Comparison of ENCODE assay signal across 22 cellular contexts in genomic region chr1:168454211-168454815, GRCh38.
DNase-seq lines count a peak whose midpoint lies in the region; ATAC-seq, FAIRE-seq and TF ChIP-seq lines count a peak whose summit lies in the region.
"Had no signal": no experiment of that assay in that cellular context is flagged by ENCODE, and none has a peak within 500 bp of the region (broad histone marks: within the 10 kb centered on the region; RNA-seq: fewer than 3 reads in every experiment).

No MANE protein-coding gene starts in this region.

- H3K9me1 ChIP-seq in keratinocyte (ENCODE audit: control insufficient read depth, extremely low read depth, insufficient read depth, low read length): no peaks in the 10 kb centered on the region

- H3K4me2 ChIP-seq in keratinocyte (ENCODE audit: control insufficient read depth, extremely low read depth, insufficient read depth, low read depth, low read length): peak overlapping the region; percentile 27

- no peaks in the 10 kb centered on the region for H3K27me3 ChIP-seq in keratinocyte (ENCODE audit: control insufficient read depth, extremely low read depth, insufficient read depth, low read length)
- H3K27me3 ChIP-seq: left lung, pancreas had no signal

- POLR2A ChIA-PET in HEK293 (lab: Yijun Ruan, JAX): no interaction called here

- H2AFZ ChIP-seq in keratinocyte (ENCODE audit: control insufficient read depth, low read length): no peak overlapping the region

- H3K9me3 ChIP-seq in HEK293 (ENCODE audit: control insufficient read depth, insufficient read depth, low read depth, low read length) (no peaks in the 10 kb centered on the region), keratinocyte (ENCODE audit: control insufficient read depth, low read depth, low read length) (peaks cover 1% of the 10 kb centered on the region)
- H3K9me3 ChIP-seq: pancreas had no signal

- ATAC-seq in GM18519 (IDR thresholded peaks at IDR 0.05; ENCODE audit: low FRiP score, unreplicated experiment) (no peak), HG03354 (IDR thresholded peaks at IDR 0.05; ENCODE audit: poor library complexity, severe bottlenecking, unreplicated experiment) (no peak), GM21737 (IDR thresholded peaks at IDR 0.05; ENCODE audit: unreplicated experiment) (no peak)
- ATAC-seq: activated T-cell treated with anti-CD3 and anti-CD28 coated beads, Interleukin-2, amount 50 U/mL, for 4 hours; effector memory CD8-positive, alpha-beta T cell; GM12878; left lung; pancreas had no signal

- no peaks in the 10 kb centered on the region for H3K4me1 ChIP-seq in HEK293 (ENCODE audit: control insufficient read depth, insufficient read depth, low read length)
- peaks cover 10% of the 10 kb centered on the region for H3K4me1 ChIP-seq in keratinocyte (ENCODE audit: control insufficient read depth, extremely low read depth, insufficient read depth, low read length)
- H3K4me1 ChIP-seq: left lung, pancreas had no signal

- no peak overlapping the region for H3K27ac ChIP-seq in HEK293 (ENCODE audit: extremely low read depth, low read depth, low read length)
- H3K27ac ChIP-seq in keratinocyte (ENCODE audit: control insufficient read depth, insufficient read depth, low read length): no peak overlapping the region
- H3K27ac ChIP-seq: left lung, pancreas had no signal

- FAIRE-seq in keratinocyte (lab: Jason Lieb, UNC): no peak
- FAIRE-seq: GM12878, pancreas had no signal

- H3K79me2 ChIP-seq in keratinocyte (ENCODE audit: control insufficient read depth, insufficient read depth, low read length): no peaks in the 10 kb centered on the region

- no peak for TF ChIP-seq CTCF in HEK293 (tag by site-specific recombination; IDR thresholded peaks at IDR 0.05)
- TF ChIP-seq CTCF in keratinocyte (optimal IDR thresholded peaks at IDR 0.05 in 1 of 3, IDR thresholded peaks at IDR 0.05 in 1 of 3, conservative IDR thresholded peaks at IDR 0.05 in 1 of 3; ENCODE audit: extremely low read depth in 1 of 3, insufficient read depth in 2 of 3, low read length in 3 of 3): no peak

- H3K36me3 ChIP-seq in HEK293 (ENCODE audit: control insufficient read depth in 2 of 2, insufficient read depth in 1 of 2, low read length in 2 of 2) (peaks cover 0 to 3% of the 10 kb centered on the region in 2 experiments; a peak in 1 of 3 replicates), keratinocyte (ENCODE audit: control insufficient read depth in 2 of 2, extremely low read depth in 1 of 2, insufficient read depth in 2 of 2, low read length in 2 of 2) (no peaks in the 10 kb centered on the region)
- H3K36me3 ChIP-seq: left lung, pancreas had no signal

- dilution Hi-C loops in keratinocyte (cut with MboI; ENCODE audit: extremely low pct_ligation_motif_present, low sequenced_read_pairs): no loop called here

- no peaks in the 10 kb centered on the region for H4K20me1 ChIP-seq in keratinocyte (ENCODE audit: control insufficient read depth, extremely low read depth, insufficient read depth, low read length)

- CTCF ChIA-PET in HEK293 (lab: Yijun Ruan, JAX): interaction anchor here (0.6 to 2.9 kb wide), 8 partner anchors 11 to 1788 kb away, joined by 3 to 6 read pairs (median 3); no protein-coding TSS in a partner anchor

- DNase-seq in AG08396 (ENCODE audit: low spot score) (peak; percentile 47), amniotic epithelial cell (ENCODE audit: low read depth) (peak; percentile 94), keratinocyte (ENCODE audit: low read depth, low spot score) (no peak), NCI-H446 (lab: John Stamatoyannopoulos, UW) (no peak)
- DNase-seq: activated CD4-positive, alpha-beta memory T cell treated with anti-CD3 and anti-CD28 coated beads, Interleukin-2, amount 10 ng/mL, durations not matched to agents 7 days and 5 days; activated T-cell treated with anti-CD3 and anti-CD28 coated beads, Interleukin-2, amount 50 U/mL, for 4 hours; central memory CD4-positive, alpha-beta T cell; effector memory CD8-positive, alpha-beta T cell; foreskin melanocyte; left lung; MV-4-11; NCI-H2081 treated with DMSO at 0.1 percent for 48 hours; NCI-H82; pancreas; RPMI8226; stimulated activated CD4-positive, alpha-beta T cell treated with anti-CD3 and anti-CD28 coated beads, Interleukin-4, amount 100 ng/mL, for 1 hour; substantia nigra had no signal

- H3K9ac ChIP-seq in keratinocyte (ENCODE audit: control insufficient read depth, extremely low read depth, insufficient read depth, low read length): no peak overlapping the region

- no peak overlapping the region for H3K4me3 ChIP-seq in HEK293 (ENCODE audit: low read depth, low read length)
- H3K4me3 ChIP-seq in keratinocyte (ENCODE audit: control insufficient read depth in 2 of 3, extremely low read depth in 1 of 3, insufficient read depth in 2 of 3, low read depth in 1 of 3, low read length in 3 of 3): no peak overlapping the region
- H3K4me3 ChIP-seq: GM12878, left lung, pancreas had no signal

TF ChIP-seq in HEK293, 187 proteins besides CTCF, POLR2A, EP300 and RAD21:
- TF ChIP-seq SCRT2 (tag by site-specific recombination; IDR thresholded peaks at IDR 0.05) (peak; percentile 43; the same call in 1 of the 2 replicates), ZNF510 (tag by site-specific recombination; IDR thresholded peaks at IDR 0.05; ENCODE audit: insufficient replicate concordance) (no peak), ZNF169 (tag by site-specific recombination; IDR thresholded peaks at IDR 0.05) (no peak), ZNF561 (tag by site-specific recombination; IDR thresholded peaks at IDR 0.05; ENCODE audit: borderline replicate concordance) (no peak), ATF2 (tag by site-specific recombination; IDR thresholded peaks at IDR 0.05; ENCODE audit: low read depth) (no peak), ZNF366 (tag by site-specific recombination; conservative IDR thresholded peaks at IDR 0.05) (no peak), ZNF548 (tag by site-specific recombination; IDR thresholded peaks at IDR 0.05) (no peak), ZNF248 (tag by site-specific recombination; IDR thresholded peaks at IDR 0.05) (no peak), KLF10 (tag by site-specific recombination; IDR thresholded peaks at IDR 0.05) (no peak)

Comparison
In these comparisons a context has a peak if more than half of its experiments do, and no peak if none do; other contexts are left out.
1. DNase-seq: peak in AG08396 (single experiment) and amniotic epithelial cell (single experiment); none in keratinocyte (single experiment) and NCI-H446 (0 of 2).